34 cellular contexts compared by ENCODE assay signal in the genomic region with DNA sequence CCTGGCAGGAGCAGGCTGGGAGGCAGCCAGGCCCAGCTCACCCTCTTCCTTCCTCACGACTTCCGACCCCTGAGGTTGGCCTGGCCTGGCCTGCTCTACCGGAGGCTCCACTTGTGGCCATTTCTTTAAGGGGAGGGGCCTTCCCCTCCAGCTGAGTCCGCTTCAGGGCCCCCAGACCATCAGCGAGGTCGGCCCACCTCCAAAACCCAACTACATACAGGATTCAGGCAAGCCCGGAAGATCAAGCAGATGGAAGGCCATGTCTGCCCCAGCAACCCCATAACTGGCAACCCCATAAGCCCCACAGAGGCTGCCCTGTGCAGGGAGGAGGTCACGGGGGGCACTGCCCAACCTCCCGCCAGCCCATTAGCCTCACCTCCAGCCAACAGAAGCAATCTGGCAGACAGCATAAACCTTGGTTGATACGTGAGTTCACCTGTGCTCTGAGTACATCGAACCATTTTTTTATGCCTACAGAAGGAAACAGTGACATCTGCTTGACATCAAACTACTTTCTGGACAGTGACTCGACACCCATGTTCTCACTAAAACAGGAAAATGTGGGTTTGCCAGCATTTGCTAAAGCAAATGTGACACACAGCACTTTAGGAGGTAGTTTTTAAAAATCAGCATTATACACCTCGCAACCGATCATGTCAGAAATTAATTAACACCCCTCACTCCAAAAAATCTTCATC.
DNase-seq lines count a peak whose midpoint lies in the region; ATAC-seq, FAIRE-seq and TF ChIP-seq lines count a peak whose summit lies in the region.
"Had no signal": no experiment of that assay in that cellular context is flagged by ENCODE, and none has a peak within 500 bp of the region (broad histone marks: within the 10 kb centered on the region; RNA-seq: fewer than 3 reads in every experiment).

No MANE protein-coding gene starts in this region.

- H4K91ac ChIP-seq in H9 (ENCODE audit: insufficient read length, low read depth, low read length): no peak overlapping the region

- H2AK5ac ChIP-seq in H9 (ENCODE audit: insufficient read length, low read length): no peak overlapping the region

- CTCF ChIA-PET in activated CD4-positive, alpha-beta memory T cell treated with anti-CD3 and anti-CD28 coated beads for 36 hours (lab: Charles Lee): no interaction called here
- CTCF ChIA-PET in activated CD4-positive, alpha-beta memory T cell treated with anti-CD3 and anti-CD28 coated beads, Interleukin-2, amount 10 ng/mL, durations not matched to agents 7 days and 5 days (lab: Charles Lee): no interaction called here

- TF ChIP-seq CTCF in H9 (conservative IDR thresholded peaks at IDR 0.05) (no peak), bronchial epithelial cell (IDR thresholded peaks at IDR 0.05; ENCODE audit: insufficient read depth, low read length, severe bottlenecking) (no peak), vagina (IDR thresholded peaks at IDR 0.05) (no peak)

- H3K18ac ChIP-seq in H9 (ENCODE audit: insufficient read length, low read depth, low read length): no peak overlapping the region

- H2BK20ac ChIP-seq in H9 (ENCODE audit: low read depth, low read length, poor library complexity, severe bottlenecking): no peak overlapping the region

- peaks cover 7% of the 10 kb centered on the region for H3K4me1 Mint-ChIP-seq in activated CD4-positive, alpha-beta memory T cell treated with anti-CD3 and anti-CD28 coated beads for 36 hours (ENCODE audit: low read depth)
- peaks cover 5% of the 10 kb centered on the region for H3K4me1 Mint-ChIP-seq in activated CD4-positive, alpha-beta memory T cell treated with anti-CD3 and anti-CD28 coated beads, Interleukin-2, amount 10 ng/mL, durations not matched to agents 7 days and 5 days
- H3K4me1 Mint-ChIP-seq in H9: peaks cover 19 to 22% of the 10 kb centered on the region in 2 experiments
- peaks cover 11% of the 10 kb centered on the region for H3K4me1 Mint-ChIP-seq in stimulated activated memory B cell treated with anti-CD40 and anti-IgM and Interleukin-4, amounts not matched to agents 10 μg/mL and 1 μg/mL and 100 μg/mL, for 72 hours

- no peak overlapping the region for H4K5ac ChIP-seq in H9 (ENCODE audit: insufficient read length, low read depth, low read length)

- H3K4ac ChIP-seq in H9 (ENCODE audit: low read depth, low read length): no peak overlapping the region

- intact Hi-C loops in activated CD4-positive, alpha-beta memory T cell treated with anti-CD3 and anti-CD28 coated beads for 36 hours (cut with micrococcal nuclease): loop anchor here (2.0 to 5.0 kb wide), 2 partner anchors 36 to 56 kb away; no protein-coding TSS in a partner anchor
- intact Hi-C loops in vagina (cut with DNase I): no loop called here

- no peak overlapping the region for H4K8ac ChIP-seq in H9 (replicated peaks; ENCODE audit: insufficient read length, low read depth, low read length)

- no peak overlapping the region for H2BK12ac ChIP-seq in H9 (ENCODE audit: insufficient read length, low read depth, low read length)

- H3K36me3 ChIP-seq in bronchial epithelial cell (ENCODE audit: control insufficient read depth, insufficient read depth, low read length) (no peaks in the 10 kb centered on the region), vagina (no peaks in the 10 kb centered on the region)
- H3K36me3 ChIP-seq: adrenal gland, heart left ventricle, pancreas, upper lobe of left lung had no signal

- no peak overlapping the region for H3K4me2 ChIP-seq in H9 (ENCODE audit: insufficient read depth, insufficient read length, low read length)

- peaks cover 34% of the 10 kb centered on the region for H3K36me3 Mint-ChIP-seq in activated CD4-positive, alpha-beta memory T cell treated with anti-CD3 and anti-CD28 coated beads for 36 hours
- H3K36me3 Mint-ChIP-seq in activated CD4-positive, alpha-beta memory T cell treated with anti-CD3 and anti-CD28 coated beads, Interleukin-2, amount 10 ng/mL, durations not matched to agents 7 days and 5 days (ENCODE audit: low read depth): peaks cover 44% of the 10 kb centered on the region
- peaks cover 5 to 17% (median 14%) of the 10 kb centered on the region in 3 experiments; a peak in 6 of 7 replicates for H3K36me3 Mint-ChIP-seq in H9 (ENCODE audit: insufficient read depth in 1 of 3, low read depth in 3 of 3)
- peaks cover 79% of the 10 kb centered on the region for H3K36me3 Mint-ChIP-seq in stimulated activated memory B cell treated with anti-CD40 and anti-IgM and Interleukin-4, amounts not matched to agents 10 μg/mL and 1 μg/mL and 100 μg/mL, for 72 hours

- peak; percentile 55 for FAIRE-seq in bronchial epithelial cell (lab: Jason Lieb, UNC)
- FAIRE-seq: A204.1, colon, pancreas had no signal

- H3K23me2 ChIP-seq in H9 (ENCODE audit: insufficient read length, low read depth, low read length, poor library complexity, severe bottlenecking): no peaks in the 10 kb centered on the region

- H3K27me3 ChIP-seq in H9 (ENCODE audit: insufficient read depth, low read length) (no peaks in the 10 kb centered on the region), bronchial epithelial cell (ENCODE audit: control insufficient read depth, insufficient read depth, low read length) (no peaks in the 10 kb centered on the region), vagina (no peaks in the 10 kb centered on the region)
- H3K27me3 ChIP-seq: adrenal gland, heart left ventricle, pancreas, upper lobe of left lung had no signal

- no peak for DNase-seq in activated CD4-positive, alpha-beta memory T cell treated with anti-CD3 and anti-CD28 coated beads for 36 hours
- DNase-seq in activated CD4-positive, alpha-beta memory T cell treated with anti-CD3 and anti-CD28 coated beads, Interleukin-2, amount 10 ng/mL, durations not matched to agents 7 days and 5 days: no peak
- DNase-seq in H9 (peak; percentile 4), bronchial epithelial cell (ENCODE audit: low read depth) (no peak), vagina (ENCODE audit: extremely low spot score in 2 of 2) (no peak), C1 segment of cervical spinal cord (lab: John Stamatoyannopoulos, UW) (no peak), KG1 (lab: John Stamatoyannopoulos, UW) (no peak)
- DNase-seq: activated CD4-positive, alpha-beta T cell treated with anti-CD3 and anti-CD28 coated beads, Interleukin-2, amount 50 U/mL, for 4 hours; activated T-cell treated with anti-CD3 and anti-CD28 coated beads, Interleukin-2, amount 50 U/mL, for 1 hour; AML-193; CD8-positive, alpha-beta T cell; DMS153; effector CD8-positive, alpha-beta T cell; erythroblast; foreskin fibroblast; left cardiac atrium; mesendoderm; NCI-H1105; NCI-H2029; NCI-H345; NCI-H748 treated with DMSO at 0.1 percent for 48 hours; pancreas; stimulated activated CD4-positive, alpha-beta T cell treated with anti-CD3 and anti-CD28 coated beads, Interleukin-12 subunit alpha, Interleukin-12 subunit beta, amount 100 ng/mL, for 4 hours; stimulated activated CD4-positive, alpha-beta T cell treated with anti-CD3 and anti-CD28 coated beads, Interleukin-4, amount 100 ng/mL, for 24 hours had no signal

- POLR2A ChIA-PET in activated CD4-positive, alpha-beta memory T cell treated with anti-CD3 and anti-CD28 coated beads for 36 hours (lab: Charles Lee): no interaction called here
- POLR2A ChIA-PET in activated CD4-positive, alpha-beta memory T cell treated with anti-CD3 and anti-CD28 coated beads, Interleukin-2, amount 10 ng/mL, durations not matched to agents 7 days and 5 days (lab: Charles Lee): no interaction called here

- H3K79me2 ChIP-seq in H9 (ENCODE audit: insufficient read depth, low read length): no peaks in the 10 kb centered on the region

- no peaks in the 10 kb centered on the region for H3K9me3 ChIP-seq in H9 (ENCODE audit: control insufficient read depth, low read depth, low read length)
- no peaks in the 10 kb centered on the region for H3K9me3 ChIP-seq in vagina
- H3K9me3 ChIP-seq: pancreas had no signal

- H3K27me3 Mint-ChIP-seq in activated CD4-positive, alpha-beta memory T cell treated with anti-CD3 and anti-CD28 coated beads for 36 hours: no peaks in the 10 kb centered on the region
- H3K27me3 Mint-ChIP-seq in activated CD4-positive, alpha-beta memory T cell treated with anti-CD3 and anti-CD28 coated beads, Interleukin-2, amount 10 ng/mL, durations not matched to agents 7 days and 5 days: no peaks in the 10 kb centered on the region
- no peaks in the 10 kb centered on the region for H3K27me3 Mint-ChIP-seq in H9 (ENCODE audit: low read depth)
- H3K27me3 Mint-ChIP-seq in stimulated activated memory B cell treated with anti-CD40 and anti-IgM and Interleukin-4, amounts not matched to agents 10 μg/mL and 1 μg/mL and 100 μg/mL, for 72 hours: no peaks in the 10 kb centered on the region
- H3K27me3 Mint-ChIP-seq: IgD-negative memory B cell; stimulated activated naive CD8-positive, alpha-beta T cell treated with anti-CD3 and anti-CD28 coated beads, Interleukin-15, Interleukin-2, amounts not matched to agents 100 ng/mL and 50 ng/mL, for 24 hours had no signal

- no peak overlapping the region for H3K23ac ChIP-seq in H9 (ENCODE audit: insufficient read length, low read depth, low read length)

- H3K4me1 ChIP-seq in H9 (ENCODE audit: insufficient read depth, low read length): no peaks in the 10 kb centered on the region; the same call in 1 of the 2 replicates
- no peaks in the 10 kb centered on the region for H3K4me1 ChIP-seq in vagina
- H3K4me1 ChIP-seq: pancreas had no signal

- H3T11ph ChIP-seq in H9 (ENCODE audit: low read length): no peak overlapping the region

- H3K27ac ChIP-seq in H9 (ENCODE audit: insufficient read length, low read depth, low read length) (no peak overlapping the region), vagina (no peak overlapping the region)
- H3K27ac ChIP-seq: adrenal gland, heart left ventricle, upper lobe of left lung, VCaP had no signal

- no peaks in the 10 kb centered on the region for H3K79me1 ChIP-seq in H9 (ENCODE audit: insufficient read depth, low read depth, low read length, poor library complexity, severe bottlenecking)

- no peak for ATAC-seq in stimulated activated memory B cell treated with anti-CD40 and anti-IgM and Interleukin-4, amounts not matched to agents 10 μg/mL and 1 μg/mL and 100 μg/mL, for 72 hours
- ATAC-seq: CD8-positive, alpha-beta T cell; heart left ventricle; left cardiac atrium; pancreas; right cardiac atrium had no signal

- no peak overlapping the region for H2BK5ac ChIP-seq in H9 (ENCODE audit: insufficient read length, low read length)

- H3K4me3 Mint-ChIP-seq in activated CD4-positive, alpha-beta memory T cell treated with anti-CD3 and anti-CD28 coated beads for 36 hours: no peak overlapping the region
- no peak overlapping the region for H3K4me3 Mint-ChIP-seq in activated CD4-positive, alpha-beta memory T cell treated with anti-CD3 and anti-CD28 coated beads, Interleukin-2, amount 10 ng/mL, durations not matched to agents 7 days and 5 days
- no peak overlapping the region for H3K4me3 Mint-ChIP-seq in H9
- no peak overlapping the region for H3K4me3 Mint-ChIP-seq in stimulated activated memory B cell treated with anti-CD40 and anti-IgM and Interleukin-4, amounts not matched to agents 10 μg/mL and 1 μg/mL and 100 μg/mL, for 72 hours
- H3K4me3 Mint-ChIP-seq: CD8-positive, alpha-beta T cell; stimulated activated naive CD8-positive, alpha-beta T cell treated with anti-CD3 and anti-CD28 coated beads, Interleukin-15, Interleukin-2, amounts not matched to agents 100 ng/mL and 50 ng/mL, for 24 hours had no signal

- H3K56ac ChIP-seq in H9 (ENCODE audit: insufficient read length, low read depth, low read length): no peak overlapping the region

- H2AFZ ChIP-seq in H9 (ENCODE audit: low read length): no peak overlapping the region

- no peak overlapping the region for H2BK15ac ChIP-seq in H9 (ENCODE audit: low read depth, low read length)

- TF ChIP-seq POLR2A in vagina (IDR thresholded peaks at IDR 0.05): no peak

- H4K20me1 ChIP-seq in H9 (ENCODE audit: control insufficient read depth, insufficient read depth, insufficient read length): no peaks in the 10 kb centered on the region

- H2BK120ac ChIP-seq in H9 (ENCODE audit: low read depth, low read length, poor library complexity, severe bottlenecking): no peak overlapping the region

- no peak overlapping the region; the same call in 1 of the 2 replicates for H3K14ac ChIP-seq in H9 (ENCODE audit: insufficient read depth, low read length)

- H3K27ac Mint-ChIP-seq in activated CD4-positive, alpha-beta memory T cell treated with anti-CD3 and anti-CD28 coated beads for 36 hours: peak overlapping the region; percentile 78
- no peak overlapping the region for H3K27ac Mint-ChIP-seq in activated CD4-positive, alpha-beta memory T cell treated with anti-CD3 and anti-CD28 coated beads, Interleukin-2, amount 10 ng/mL, durations not matched to agents 7 days and 5 days
- H3K27ac Mint-ChIP-seq in H9: peak overlapping the region in 1 of 3 experiments; percentile 28; a peak in 1 of 7 replicates
- H3K27ac Mint-ChIP-seq in stimulated activated memory B cell treated with anti-CD40 and anti-IgM and Interleukin-4, amounts not matched to agents 10 μg/mL and 1 μg/mL and 100 μg/mL, for 72 hours: peak overlapping the region; percentile 9
- H3K27ac Mint-ChIP-seq: CD8-positive, alpha-beta T cell; IgD-negative memory B cell; stimulated activated naive CD8-positive, alpha-beta T cell treated with anti-CD3 and anti-CD28 coated beads, Interleukin-15, Interleukin-2, amounts not matched to agents 100 ng/mL and 50 ng/mL, for 24 hours had no signal

- peaks cover 24% of the 10 kb centered on the region for H3K9me3 Mint-ChIP-seq in activated CD4-positive, alpha-beta memory T cell treated with anti-CD3 and anti-CD28 coated beads for 36 hours
- H3K9me3 Mint-ChIP-seq in activated CD4-positive, alpha-beta memory T cell treated with anti-CD3 and anti-CD28 coated beads, Interleukin-2, amount 10 ng/mL, durations not matched to agents 7 days and 5 days: peaks cover 23% of the 10 kb centered on the region
- H3K9me3 Mint-ChIP-seq in H9: peaks cover 10 to 17% of the 10 kb centered on the region in 2 experiments
- peaks cover 11% of the 10 kb centered on the region for H3K9me3 Mint-ChIP-seq in stimulated activated memory B cell treated with anti-CD40 and anti-IgM and Interleukin-4, amounts not matched to agents 10 μg/mL and 1 μg/mL and 100 μg/mL, for 72 hours

- no peak overlapping the region for H3K9ac ChIP-seq in H9 (ENCODE audit: extremely low read depth, insufficient read length, low read length)

- no peak overlapping the region for H3K4me3 ChIP-seq in bronchial epithelial cell (ENCODE audit: low read depth, low read length)
- H3K4me3 ChIP-seq in vagina: no peak overlapping the region
- H3K4me3 ChIP-seq: adrenal gland, heart left ventricle, pancreas, upper lobe of left lung had no signal

- 100% methylated on average over 2 of the region's 14 CpGs for WGBS in H9 (ENCODE audit: extremely low coverage, insufficient read length, low lambda C conversion rate)
